In the genomic region with DNA sequence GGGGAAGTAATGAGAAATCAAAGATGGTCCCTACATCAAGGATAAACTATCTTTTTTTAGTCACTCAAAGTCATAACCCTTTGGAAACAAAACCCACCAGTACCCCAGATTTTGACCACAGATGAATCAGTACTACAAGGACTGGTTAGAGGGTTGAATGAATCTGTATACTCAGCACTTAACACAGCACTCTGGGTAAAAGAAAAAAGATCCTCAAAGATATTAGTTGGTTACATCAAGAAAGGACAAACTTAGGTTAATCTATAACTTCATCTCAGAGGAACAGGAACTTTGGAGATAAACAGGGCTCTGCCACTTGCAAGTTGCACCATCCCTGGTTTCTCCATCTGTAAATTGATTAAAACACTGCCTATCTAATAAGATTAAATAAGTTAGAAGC, we compare ENCODE assay signal across 22 cellular contexts. TPM values are rescaled to one million over a fixed set of nuclear protein-coding genes. Genes with fewer than 3 reads are reported as not detected.
DNase-seq lines count a peak whose midpoint lies in the region; ATAC-seq and TF ChIP-seq lines count a peak whose summit lies in the region.
"Had no signal": no experiment of that assay in that cellular context is flagged by ENCODE, and none has a peak within 500 bp of the region (broad histone marks: within the 10 kb centered on the region; RNA-seq: fewer than 3 reads in every experiment).

No MANE protein-coding gene starts in this region.

- H3K27me3 Mint-ChIP-seq in activated T-cell treated with anti-CD3 and anti-CD28 coated beads, Interleukin-2, amount 50 U/mL, for 4 hours (ENCODE audit: low read depth), result no peaks in the 10 kb centered on the region
- no peaks in the 10 kb centered on the region for H3K27me3 Mint-ChIP-seq in central memory CD8-positive, alpha-beta T cell
- H3K27me3 Mint-ChIP-seq in stimulated activated naive CD8-positive, alpha-beta T cell treated with anti-CD3 and anti-CD28 coated beads, Interleukin-15, amount 100 ng/mL, for 72 hours, result no peaks in the 10 kb centered on the region

- ATAC-seq in activated T-cell treated with anti-CD3 and anti-CD28 coated beads, Interleukin-2, amount 50 U/mL, for 4 hours, result peak; percentile 82 to 91
- ATAC-seq in central memory CD8-positive, alpha-beta T cell (replicated peaks; ENCODE audit: extremely low read depth, poor library complexity, severe bottlenecking), result no peak
- peak; percentile 97 for ATAC-seq in stimulated activated naive CD8-positive, alpha-beta T cell treated with anti-CD3 and anti-CD28 coated beads, Interleukin-15, amount 100 ng/mL, for 72 hours
- ATAC-seq: HCT116 had no signal

- H3K36me3 Mint-ChIP-seq in activated T-cell treated with anti-CD3 and anti-CD28 coated beads, Interleukin-2, amount 50 U/mL, for 4 hours (ENCODE audit: insufficient read depth), result peaks cover 32% of the 10 kb centered on the region
- peaks cover 17% of the 10 kb centered on the region for H3K36me3 Mint-ChIP-seq in central memory CD8-positive, alpha-beta T cell (ENCODE audit: insufficient read depth)

- CTCF ChIA-PET in GM10248 (lab: Yijun Ruan, JAX), result interaction anchor here (1.0 kb wide), 1 partner anchor 9 kb away, joined by 3 read pairs; no protein-coding TSS in a partner anchor

- POLR2A ChIA-PET in GM10248 (lab: Yijun Ruan, JAX), result no interaction called here

- peaks cover 29% of the 10 kb centered on the region for H3K4me1 Mint-ChIP-seq in activated T-cell treated with anti-CD3 and anti-CD28 coated beads, Interleukin-2, amount 50 U/mL, for 4 hours (ENCODE audit: low read depth)
- no peaks in the 10 kb centered on the region for H3K4me1 Mint-ChIP-seq in central memory CD8-positive, alpha-beta T cell
- H3K4me1 Mint-ChIP-seq in stimulated activated naive CD8-positive, alpha-beta T cell treated with anti-CD3 and anti-CD28 coated beads, Interleukin-15, amount 100 ng/mL, for 72 hours, result peaks cover 44% of the 10 kb centered on the region

- no peak for DNase-seq in activated T-cell treated with anti-CD3 and anti-CD28 coated beads, Interleukin-2, amount 50 U/mL, for 4 hours
- no peak for DNase-seq in activated T-cell treated with anti-CD3 and anti-CD28 coated beads, Interleukin-2, amount 50 U/mL, for 1 hour
- DNase-seq in MV-4-11 (lab: John Stamatoyannopoulos, UW) (peak; percentile 3), GM10248 (ENCODE audit: extremely low spot score) (no peak), cerebellum (ENCODE audit: low spot score) (no peak), NAMALWA (ENCODE audit: low spot score) (no peak)
- DNase-seq in central memory CD8-positive, alpha-beta T cell (ENCODE audit: low spot score in 2 of 2), result no peak
- peak; percentile 15 to 31 for DNase-seq in stimulated activated naive CD8-positive, alpha-beta T cell treated with anti-CD3 and anti-CD28 coated beads, Interleukin-15, amount 100 ng/mL, for 72 hours
- DNase-seq: activated CD4-positive, alpha-beta T cell treated with anti-CD3 and anti-CD28 coated beads for 1 hour; anterior cingulate cortex; hypothalamus; Kasumi-1; NCI-H1092 treated with DMSO at 0.1 percent for 48 hours; NCI-H2081; NCI-H446 treated with DMSO at 0.1 percent for 48 hours; NK-92 treated with Interleukin-12 subunit alpha and Interleukin-12 subunit beta, amount 100 ng/mL, for 24 hours; nucleus accumbens; spleen; substantia nigra; T1000; uterus had no signal

- no peak overlapping the region for H3K4me3 Mint-ChIP-seq in activated T-cell treated with anti-CD3 and anti-CD28 coated beads, Interleukin-2, amount 50 U/mL, for 4 hours
- H3K4me3 Mint-ChIP-seq in central memory CD8-positive, alpha-beta T cell, result no peak overlapping the region
- no peak overlapping the region for H3K4me3 Mint-ChIP-seq in stimulated activated naive CD8-positive, alpha-beta T cell treated with anti-CD3 and anti-CD28 coated beads, Interleukin-15, amount 100 ng/mL, for 72 hours

- no peak for TF ChIP-seq CTCF in GM10248 (IDR thresholded peaks at IDR 0.05; ENCODE audit: control extremely low read depth, extremely low read depth, low read depth, missing control alignments)

- peaks cover 5% of the 10 kb centered on the region for H3K9me3 Mint-ChIP-seq in activated T-cell treated with anti-CD3 and anti-CD28 coated beads, Interleukin-2, amount 50 U/mL, for 4 hours
- no peaks in the 10 kb centered on the region for H3K9me3 Mint-ChIP-seq in central memory CD8-positive, alpha-beta T cell
- H3K9me3 Mint-ChIP-seq in stimulated activated naive CD8-positive, alpha-beta T cell treated with anti-CD3 and anti-CD28 coated beads, Interleukin-15, amount 100 ng/mL, for 72 hours, result no peaks in the 10 kb centered on the region

- H3K27ac Mint-ChIP-seq in central memory CD8-positive, alpha-beta T cell (ENCODE audit: low read depth), result peak overlapping the region; percentile 22
- no peak overlapping the region for H3K27ac Mint-ChIP-seq in stimulated activated naive CD8-positive, alpha-beta T cell treated with anti-CD3 and anti-CD28 coated beads, Interleukin-15, amount 100 ng/mL, for 72 hours

RNA-seq across cellular contexts. Expression of gene SC5D, which starts 18.8 kb away (rescaled TPM):
- total RNA-seq in activated T-cell treated with anti-CD3 and anti-CD28 coated beads, Interleukin-2, amount 50 U/mL, for 4 hours, result 10 to 100 TPM; 15.7 to 16.5 (median 16.4) TPM
- total RNA-seq in cerebellum, result 110 TPM

Comparison
In these comparisons a context has a peak if more than half of its experiments do, and no peak if none do; other contexts are left out.
1. DNase-seq: peak in MV-4-11 (single experiment) and stimulated activated naive CD8-positive, alpha-beta T cell treated with anti-CD3 and anti-CD28 coated beads, Interleukin-15, amount 100 ng/mL, for 72 hours (2 of 2); none in activated T-cell treated with anti-CD3 and anti-CD28 coated beads, Interleukin-2, amount 50 U/mL, for 4 hours (single experiment), activated T-cell treated with anti-CD3 and anti-CD28 coated beads, Interleukin-2, amount 50 U/mL, for 1 hour (single experiment), central memory CD8-positive, alpha-beta T cell (0 of 2), GM10248 (single experiment), cerebellum (single experiment) and NAMALWA (single experiment).